Comparison of ENCODE assay signal across 8 cellular contexts in genomic region chr1:27284425-27285287, GRCh38. TPM values are rescaled to one million over a fixed set of nuclear protein-coding genes. Genes with fewer than 3 reads are reported as not detected.
DNase-seq lines count a peak whose midpoint lies in the region; ATAC-seq and TF ChIP-seq lines count a peak whose summit lies in the region.

No MANE protein-coding gene starts in this region.

- H3K79me2 ChIP-seq in parathyroid adenoma: no peaks in the 10 kb centered on the region

- no peak overlapping the region for H3K4me3 Mint-ChIP-seq in type B pancreatic cell

- H3K4me3 ChIP-seq in NB4 (ENCODE audit: low read depth, low read length) (no peak overlapping the region), parathyroid adenoma (ENCODE audit: low read depth, low read length) (no peak overlapping the region)

- ATAC-seq in HG03039 (IDR thresholded peaks at IDR 0.05; ENCODE audit: unreplicated experiment): no peak

- H3K27me3 ChIP-seq in parathyroid adenoma (ENCODE audit: control insufficient read depth, insufficient read depth, low read length): no peaks in the 10 kb centered on the region

- H3K27me3 Mint-ChIP-seq in type B pancreatic cell: no peaks in the 10 kb centered on the region

- peak overlapping the region; percentile 72 for H3K27ac Mint-ChIP-seq in type B pancreatic cell

- DNase-seq in ELR (ENCODE audit: low read depth) (peak; percentile 83), NB4 (ENCODE audit: low read depth) (peak; percentile 82), SK-N-DZ (ENCODE audit: low spot score) (peak; percentile 66), glomerular visceral epithelial cell (ENCODE audit: extremely low spot score) (peak; percentile 79), type B pancreatic cell (ENCODE audit: extremely low spot score, unreplicated experiment) (peak; percentile 87)
- DNase-seq in activated naive CD4-positive, alpha-beta T cell (lab: John Stamatoyannopoulos, UW): peak; percentile 70 to 90 (median 82)

- H3K4me1 Mint-ChIP-seq in type B pancreatic cell (ENCODE audit: unreplicated experiment): no peaks in the 10 kb centered on the region

- H2AFZ ChIP-seq in parathyroid adenoma: no peak overlapping the region

- no peaks in the 10 kb centered on the region for H3K9me3 Mint-ChIP-seq in type B pancreatic cell

- peak; percentile 75 for TF ChIP-seq CTCF in NB4 (IDR thresholded peaks at IDR 0.05; ENCODE audit: low read depth, low read length)
- peak; percentile 69 for TF ChIP-seq CTCF in parathyroid adenoma (IDR thresholded peaks at IDR 0.05)
- TF ChIP-seq CTCF in type B pancreatic cell (conservative IDR thresholded peaks at IDR 0.05): peak; percentile 97

- no peaks in the 10 kb centered on the region for H3K9me3 ChIP-seq in parathyroid adenoma (ENCODE audit: control insufficient read depth, low read length)

- H3K36me3 ChIP-seq in parathyroid adenoma (ENCODE audit: control insufficient read depth, insufficient read depth, low read length): no peaks in the 10 kb centered on the region

- no peak overlapping the region for H3K9ac ChIP-seq in parathyroid adenoma

- H3K36me3 Mint-ChIP-seq in type B pancreatic cell: peaks cover 17% of the 10 kb centered on the region

- no peaks in the 10 kb centered on the region for H3K4me1 ChIP-seq in parathyroid adenoma

- no peak overlapping the region for H3K4me2 ChIP-seq in parathyroid adenoma (ENCODE audit: low read length)

- H3K27ac ChIP-seq in parathyroid adenoma: no peak overlapping the region

- TF ChIP-seq POLR2A in NB4 (IDR thresholded peaks at IDR 0.05; ENCODE audit: extremely low read depth, insufficient read length): no peak

RNA-seq across cellular contexts. Expression of gene TMEM222, which starts 37.3 kb away (rescaled TPM):
- 45.4 and 46.7 TPM in 2 replicates for polyA plus RNA-seq in SK-N-DZ (2014; cell fraction: cytosol; rRNA removed)
- polyA plus RNA-seq in SK-N-DZ (2014; cell fraction: nucleus; rRNA removed): 45.2 and 47.0 TPM in 2 replicates
- 38.6 and 40.1 TPM in 2 replicates for total RNA-seq in type B pancreatic cell (ENCODE audit: low replicate concordance)

RNA-seq across cellular contexts. Expression of gene WDTC1, which starts 50.2 kb away (rescaled TPM):
- 9.7 and 11.7 TPM in 2 replicates for polyA plus RNA-seq in SK-N-DZ (2014; cell fraction: cytosol; rRNA removed)
- polyA plus RNA-seq in SK-N-DZ (2014; cell fraction: nucleus; rRNA removed): 3.8 and 9.0 TPM in 2 replicates
- 33.7 and 35.1 TPM in 2 replicates for total RNA-seq in type B pancreatic cell (ENCODE audit: low replicate concordance)

RNA-seq across cellular contexts. Expression of gene SYTL1, which starts 57.2 kb away (rescaled TPM):
- 0.56 and 0.86 TPM in 2 replicates for polyA plus RNA-seq in SK-N-DZ (2014; cell fraction: cytosol; rRNA removed)
- 2.0 and 5.2 TPM in 2 replicates for polyA plus RNA-seq in SK-N-DZ (2014; cell fraction: nucleus; rRNA removed)
- total RNA-seq in type B pancreatic cell (ENCODE audit: low replicate concordance): 37.2 and 105 TPM in 2 replicates
